1 cellular context compared by ENCODE assay signal in the genomic region with DNA sequence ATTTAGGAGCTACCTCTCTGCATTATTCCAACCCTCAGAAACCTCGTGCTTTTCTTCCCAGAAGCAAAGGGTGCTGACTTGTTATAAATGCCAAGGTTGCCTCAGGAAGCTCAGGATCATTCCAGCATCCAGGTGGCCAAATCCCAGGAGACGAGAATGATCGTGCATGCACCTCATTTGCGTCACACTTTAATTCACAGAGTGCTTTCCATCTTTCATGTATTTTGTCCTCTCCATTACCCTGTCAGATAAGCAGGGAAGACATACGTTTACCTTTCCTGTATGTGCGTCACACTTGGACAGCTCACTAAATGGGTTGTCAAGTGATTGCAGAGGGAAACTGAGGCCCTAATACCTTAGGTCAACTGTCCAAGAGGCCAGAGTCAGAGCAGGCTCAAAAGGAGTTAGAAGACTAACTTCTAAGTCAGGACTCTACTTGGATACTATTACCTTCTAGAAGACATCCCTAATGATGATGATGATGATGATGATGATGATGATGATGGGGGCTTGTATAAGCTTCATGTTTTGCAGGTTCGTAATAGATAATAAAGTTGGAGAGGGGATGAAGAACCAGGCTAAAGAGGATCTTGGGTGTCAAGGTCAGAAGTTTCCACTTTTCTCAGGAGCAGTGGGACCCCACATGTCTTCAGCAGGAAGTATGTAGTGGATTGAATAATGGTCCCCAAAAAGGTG.
A peak's percentile ranks its signal among the peaks of the same experiment; 100 is the strongest.
TF ChIP-seq lines count a peak whose summit lies in the region.

No MANE protein-coding gene starts in this region.

TF ChIP-seq in HEK293, 187 proteins besides CTCF, POLR2A, EP300 and RAD21:
- TF ChIP-seq, protein P1, sequence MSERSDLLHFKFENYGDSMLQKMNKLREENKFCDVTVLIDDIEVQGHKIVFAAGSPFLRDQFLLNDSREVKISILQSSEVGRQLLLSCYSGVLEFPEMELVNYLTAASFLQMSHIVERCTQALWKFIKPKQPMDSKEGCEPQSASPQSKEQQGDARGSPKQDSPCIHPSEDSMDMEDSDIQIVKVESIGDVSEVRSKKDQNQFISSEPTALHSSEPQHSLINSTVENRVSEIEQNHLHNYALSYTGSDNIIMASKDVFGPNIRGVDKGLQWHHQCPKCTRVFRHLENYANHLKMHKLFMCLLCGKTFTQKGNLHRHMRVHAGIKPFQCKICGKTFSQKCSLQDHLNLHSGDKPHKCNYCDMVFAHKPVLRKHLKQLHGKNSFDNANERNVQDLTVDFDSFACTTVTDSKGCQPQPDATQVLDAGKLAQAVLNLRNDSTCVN (tag by site-specific recombination; optimal IDR thresholded peaks at IDR 0.05): no peak
- TF ChIP-seq, protein P2, sequence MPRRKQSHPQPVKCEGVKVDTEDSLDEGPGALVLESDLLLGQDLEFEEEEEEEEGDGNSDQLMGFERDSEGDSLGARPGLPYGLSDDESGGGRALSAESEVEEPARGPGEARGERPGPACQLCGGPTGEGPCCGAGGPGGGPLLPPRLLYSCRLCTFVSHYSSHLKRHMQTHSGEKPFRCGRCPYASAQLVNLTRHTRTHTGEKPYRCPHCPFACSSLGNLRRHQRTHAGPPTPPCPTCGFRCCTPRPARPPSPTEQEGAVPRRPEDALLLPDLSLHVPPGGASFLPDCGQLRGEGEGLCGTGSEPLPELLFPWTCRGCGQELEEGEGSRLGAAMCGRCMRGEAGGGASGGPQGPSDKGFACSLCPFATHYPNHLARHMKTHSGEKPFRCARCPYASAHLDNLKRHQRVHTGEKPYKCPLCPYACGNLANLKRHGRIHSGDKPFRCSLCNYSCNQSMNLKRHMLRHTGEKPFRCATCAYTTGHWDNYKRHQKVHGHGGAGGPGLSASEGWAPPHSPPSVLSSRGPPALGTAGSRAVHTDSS (tag by site-specific recombination; IDR thresholded peaks at IDR 0.05): peak; percentile 79
TF ChIP-seq in HEK293: peak in this region for 1.
